ENCODE assay signal across 10 cellular contexts in the genomic region with DNA sequence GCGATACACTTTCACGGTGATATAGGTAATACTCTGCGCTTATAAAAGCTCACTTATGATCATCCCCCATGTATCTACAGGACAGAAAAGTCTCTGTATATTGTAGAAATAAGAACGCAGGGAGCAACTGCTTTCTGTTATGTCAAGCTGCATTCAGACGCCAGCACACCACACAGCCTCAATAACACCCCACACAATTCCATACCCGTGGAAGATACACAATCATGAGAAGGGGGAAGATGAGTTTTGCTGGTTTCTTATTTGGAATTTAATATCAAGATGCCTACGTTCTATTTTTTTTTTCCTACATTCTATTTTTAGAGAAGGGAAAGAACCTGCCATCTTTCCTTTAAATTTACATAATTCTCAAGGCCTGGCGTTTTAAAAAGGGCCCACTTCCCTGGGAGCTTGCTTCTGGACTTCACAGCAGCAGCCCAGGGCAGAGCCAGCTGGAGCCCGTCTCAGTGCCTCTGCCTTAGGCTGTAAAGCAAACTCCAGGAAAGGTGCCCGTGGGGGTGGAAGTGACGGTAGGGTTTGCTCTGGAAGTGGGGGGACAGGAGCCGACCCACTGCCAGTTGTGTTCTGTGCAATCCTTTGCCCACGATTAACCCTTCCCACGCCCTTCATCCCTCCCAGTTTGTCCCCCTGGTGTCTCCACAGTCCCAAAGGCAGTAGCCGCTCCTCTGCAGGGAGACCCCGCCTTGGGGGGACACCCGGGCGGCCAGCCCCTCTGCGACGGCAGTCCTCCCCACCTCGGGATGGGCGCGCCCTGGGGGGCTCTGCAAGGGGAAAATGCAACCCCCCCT. TPM values are rescaled to one million over a fixed set of nuclear protein-coding genes. Genes with fewer than 3 reads are reported as not detected.
DNase-seq lines count a peak whose midpoint lies in the region; ATAC-seq and TF ChIP-seq lines count a peak whose summit lies in the region.
"Had no signal": no experiment of that assay in that cellular context is flagged by ENCODE, and none has a peak within 500 bp of the region (broad histone marks: within the 10 kb centered on the region; RNA-seq: fewer than 3 reads in every experiment).

No MANE protein-coding gene starts in this region.

- POLR2A ChIA-PET in GM10248 (lab: Yijun Ruan, JAX) = no interaction called here

- peak overlapping the region; percentile 39 for H3K4me2 ChIP-seq in neuronal stem cell (ENCODE audit: insufficient read depth, low read length, poor library complexity, severe bottlenecking)

- no peak overlapping the region for H2BK5ac ChIP-seq in neuronal stem cell (ENCODE audit: low read length)

- no peak overlapping the region for H3K18ac ChIP-seq in neuronal stem cell (ENCODE audit: low read length)

- peak; percentile 45 for DNase-seq in AG08395 (ENCODE audit: low spot score)
- DNase-seq in NT2/D1 (ENCODE audit: low read depth, low spot score) = no peak
- DNase-seq in fibroblast of pulmonary artery (ENCODE audit: low read depth) = no peak
- DNase-seq in neuronal stem cell (ENCODE audit: low spot score) = no peak
- no peak for DNase-seq in activated CD4-positive, CD25-positive, alpha-beta regulatory T cell treated with anti-CD3 and anti-CD28 coated beads, Interleukin-2, amount 50 U/mL, for 72 hours
- no peak for DNase-seq in GM10248 (ENCODE audit: extremely low spot score)
- no peak for DNase-seq in activated CD8-positive, alpha-beta memory T cell treated with anti-CD3 and anti-CD28 coated beads, Interleukin-2, amount 50 U/mL, for 4 hours
- DNase-seq: NCI-H1417 had no signal

- CTCF ChIA-PET in GM10248 (lab: Yijun Ruan, JAX) = no interaction called here

- peaks cover 7% of the 10 kb centered on the region for H3K4me1 ChIP-seq in NT2/D1 (ENCODE audit: insufficient read depth, insufficient read length)
- peaks cover 11 to 16% of the 10 kb centered on the region in 2 donors for H3K4me1 ChIP-seq in neuronal stem cell (ENCODE audit: control insufficient read depth in 2 of 2, insufficient read depth in 1 of 2, low read depth in 1 of 2, low read length in 2 of 2)

- no peak overlapping the region for H2AFZ ChIP-seq in neuronal stem cell (ENCODE audit: low read length)

- no peak overlapping the region for H2AK5ac ChIP-seq in neuronal stem cell (ENCODE audit: low read depth, low read length)

- no CpG with 5 or more reads among the region's 23 CpGs for WGBS in neuronal stem cell (ENCODE audit: extremely low coverage in 2 of 2, insufficient read length in 2 of 2, insufficient replicate concordance in 1 of 2), 2 donors

- H3K36me3 ChIP-seq in NT2/D1 (ENCODE audit: insufficient read depth, insufficient read length, low read length) (no peaks in the 10 kb centered on the region), neuronal stem cell (replicated peaks in 1 of 2; ENCODE audit: control insufficient read depth in 2 of 2, insufficient read depth in 2 of 2, low read length in 2 of 2) (peaks cover 0 to 29% of the 10 kb centered on the region in 2 donors)

- peak overlapping the region; percentile 32 for H3K9ac ChIP-seq in NT2/D1 (ENCODE audit: insufficient read length, low read depth)
- H3K9ac ChIP-seq in neuronal stem cell (ENCODE audit: low read depth, low read length, poor library complexity) = no peak overlapping the region

- TF ChIP-seq CTCF in fibroblast of pulmonary artery (IDR thresholded peaks at IDR 0.05; ENCODE audit: low read length, missing control alignments) = no peak
- no peak for TF ChIP-seq CTCF in GM10248 (IDR thresholded peaks at IDR 0.05; ENCODE audit: control extremely low read depth, extremely low read depth, low read depth, missing control alignments)

- no peak for ATAC-seq in GM18520 (IDR thresholded peaks at IDR 0.05; ENCODE audit: unreplicated experiment)

- H4K91ac ChIP-seq in neuronal stem cell (ENCODE audit: low read depth, low read length, poor library complexity) = no peak overlapping the region

- no peak overlapping the region for H3K4ac ChIP-seq in neuronal stem cell (ENCODE audit: low read length)

- no peak overlapping the region for H2BK15ac ChIP-seq in neuronal stem cell (ENCODE audit: low read length)

- no peak overlapping the region for H2BK12ac ChIP-seq in neuronal stem cell (ENCODE audit: low read length)

- no peak overlapping the region for H3K27ac ChIP-seq in neuronal stem cell (replicated peaks; ENCODE audit: low read length)
- H3K27ac ChIP-seq: C4-2B had no signal

- H3K27me3 ChIP-seq in NT2/D1 (ENCODE audit: insufficient read depth, insufficient read length) (peaks cover 62% of the 10 kb centered on the region), neuronal stem cell (ENCODE audit: control insufficient read depth in 3 of 3, insufficient read depth in 3 of 3, low read depth in 1 of 3, low read length in 3 of 3) (peaks cover 0 to 51% (median 23%) of the 10 kb centered on the region in 3 experiments)

- no peak overlapping the region for H3K14ac ChIP-seq in neuronal stem cell (ENCODE audit: low read length)

- no peak overlapping the region for H2BK120ac ChIP-seq in neuronal stem cell (ENCODE audit: low read depth, low read length)

- H3K4me3 ChIP-seq in NT2/D1 (ENCODE audit: insufficient read length, low read depth) (peak overlapping the region; percentile 36), fibroblast of pulmonary artery (replicated peaks; ENCODE audit: low read depth, low read length) (peak overlapping the region; percentile 37), neuronal stem cell (ENCODE audit: low read length in 2 of 2) (no peak overlapping the region)

- H4K8ac ChIP-seq in neuronal stem cell (ENCODE audit: low read depth, low read length) = no peak overlapping the region

- no peak overlapping the region for H3K23ac ChIP-seq in neuronal stem cell (ENCODE audit: low read depth, low read length, poor library complexity)

- H3K9me3 ChIP-seq in NT2/D1 (ENCODE audit: insufficient read depth, low read length) (no peaks in the 10 kb centered on the region), neuronal stem cell (replicated peaks in 1 of 2; ENCODE audit: control insufficient read depth in 2 of 2, insufficient read depth in 1 of 2, low read depth in 1 of 2, low read length in 2 of 2) (no peaks in the 10 kb centered on the region)

- peaks cover 4% of the 10 kb centered on the region for H3K79me1 ChIP-seq in neuronal stem cell (ENCODE audit: low read depth, low read length)

RNA-seq across cellular contexts. Expression of a gene that starts 5.3 kb away (rescaled TPM):
- polyA plus RNA-seq in neuronal stem cell (2013, experiment 1 of 2) = 7.2 TPM
- polyA plus RNA-seq in neuronal stem cell (2013, experiment 2 of 2) = 7.1 TPM

RNA-seq across cellular contexts. Expression of a gene that starts 6.9 kb away (rescaled TPM):
- polyA plus RNA-seq in neuronal stem cell (2013, experiment 1 of 2) = 1.0 TPM
- 0.96 TPM for polyA plus RNA-seq in neuronal stem cell (2013, experiment 2 of 2)

Comparison
In these comparisons a context has a peak if more than half of its experiments do, and no peak if none do; other contexts are left out.
1. H3K4me3 ChIP-seq: peak in NT2/D1 (single experiment) and fibroblast of pulmonary artery (single experiment); none in neuronal stem cell (0 of 2).